9 cellular contexts compared by ENCODE assay signal in the genomic region with DNA sequence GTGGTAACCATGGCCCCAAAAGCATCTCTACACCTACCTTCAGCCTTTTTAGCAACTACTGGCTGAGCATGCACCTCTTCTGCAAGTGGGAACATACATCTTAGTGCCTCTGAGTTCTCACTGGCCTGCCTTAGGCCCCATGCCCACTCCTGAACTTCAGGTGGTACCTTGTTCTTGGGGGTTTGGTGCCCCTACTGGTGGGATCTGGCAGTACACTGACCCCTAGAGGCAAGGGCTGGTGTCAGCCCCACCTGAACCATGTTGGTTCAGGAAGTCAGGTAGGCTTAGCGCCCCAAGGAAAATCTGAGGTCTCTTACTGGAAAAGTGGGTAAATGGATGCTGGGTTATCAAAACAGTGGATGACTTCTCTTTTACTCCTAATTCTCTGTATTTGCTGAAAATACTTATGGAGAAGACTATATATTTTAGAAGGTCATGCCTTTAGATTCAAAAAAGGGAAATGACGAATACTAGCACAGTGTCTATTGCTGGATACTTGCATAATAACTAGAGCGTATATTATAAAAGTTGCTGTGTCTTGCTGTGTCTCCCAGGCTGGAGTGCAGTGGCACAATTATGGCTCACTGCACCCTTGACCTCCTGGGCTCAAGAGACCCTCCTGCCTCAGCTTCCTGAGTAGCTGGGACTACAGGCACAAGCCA.
DNase-seq lines count a peak whose midpoint lies in the region; ATAC-seq and TF ChIP-seq lines count a peak whose summit lies in the region.
"Had no signal": no experiment of that assay in that cellular context is flagged by ENCODE, and none has a peak within 500 bp of the region (broad histone marks: within the 10 kb centered on the region; RNA-seq: fewer than 3 reads in every experiment).

No MANE protein-coding gene starts in this region.

- H3K36me3 Mint-ChIP-seq in activated T-cell treated with anti-CD3 and anti-CD28 coated beads, Interleukin-2, amount 50 U/mL, for 4 hours (ENCODE audit: insufficient read depth), result no peaks in the 10 kb centered on the region

- TF ChIP-seq POLR2A in GM18505 (IDR thresholded peaks at IDR 0.05; ENCODE audit: borderline replicate concordance, extremely low read depth, insufficient read depth, insufficient read length), result no peak

- peaks cover 10% of the 10 kb centered on the region for H3K27me3 Mint-ChIP-seq in activated T-cell treated with anti-CD3 and anti-CD28 coated beads, Interleukin-2, amount 50 U/mL, for 4 hours (ENCODE audit: low read depth)
- H3K27me3 Mint-ChIP-seq in stimulated activated naive CD8-positive, alpha-beta T cell treated with anti-CD3 and anti-CD28 coated beads, Interleukin-15, amount 100 ng/mL, for 72 hours, result peaks cover 8% of the 10 kb centered on the region

- no peak for ATAC-seq in activated T-cell treated with anti-CD3 and anti-CD28 coated beads, Interleukin-2, amount 50 U/mL, for 4 hours
- ATAC-seq in RWPE2 (ENCODE audit: low read depth), result no peak
- ATAC-seq in stimulated activated naive CD8-positive, alpha-beta T cell treated with anti-CD3 and anti-CD28 coated beads, Interleukin-15, amount 100 ng/mL, for 72 hours, result peak; percentile 76
- no peak for ATAC-seq in GM18505 (IDR thresholded peaks at IDR 0.05; ENCODE audit: unreplicated experiment)
- ATAC-seq in GM21786 (IDR thresholded peaks at IDR 0.05; ENCODE audit: unreplicated experiment), result no peak

- H3K27ac Mint-ChIP-seq in stimulated activated naive CD8-positive, alpha-beta T cell treated with anti-CD3 and anti-CD28 coated beads, Interleukin-15, amount 100 ng/mL, for 72 hours, result no peak overlapping the region

- H3K4me3 ChIP-seq in RWPE2 (ENCODE audit: severe bottlenecking), result no peak overlapping the region

- H3K36me3 ChIP-seq in RWPE2 (ENCODE audit: low read depth), result no peaks in the 10 kb centered on the region; the same call in 1 of the 2 replicates

- TF ChIP-seq CTCF in RWPE2 (IDR thresholded peaks at IDR 0.05; ENCODE audit: poor library complexity, severe bottlenecking), result peak; percentile 34

- DNase-seq in activated T-cell treated with anti-CD3 and anti-CD28 coated beads for 48 hours (ENCODE audit: low read depth) (peak; percentile 33), RWPE2 (ENCODE audit: low spot score) (no peak), germinal center (ENCODE audit: low spot score) (peak; percentile 32), 8988T (no peak)
- no peak for DNase-seq in activated T-cell treated with anti-CD3 and anti-CD28 coated beads, Interleukin-2, amount 50 U/mL, for 4 hours
- peak; percentile 41 to 50 for DNase-seq in stimulated activated naive CD8-positive, alpha-beta T cell treated with anti-CD3 and anti-CD28 coated beads, Interleukin-15, amount 100 ng/mL, for 72 hours
- DNase-seq: NCI-H510A had no signal

- no peak overlapping the region for H3K4me3 Mint-ChIP-seq in activated T-cell treated with anti-CD3 and anti-CD28 coated beads, Interleukin-2, amount 50 U/mL, for 4 hours
- no peak overlapping the region for H3K4me3 Mint-ChIP-seq in stimulated activated naive CD8-positive, alpha-beta T cell treated with anti-CD3 and anti-CD28 coated beads, Interleukin-15, amount 100 ng/mL, for 72 hours

- H3K27me3 ChIP-seq in RWPE2 (ENCODE audit: insufficient read depth, poor library complexity, severe bottlenecking), result no peaks in the 10 kb centered on the region

- H3K4me1 Mint-ChIP-seq in activated T-cell treated with anti-CD3 and anti-CD28 coated beads, Interleukin-2, amount 50 U/mL, for 4 hours (ENCODE audit: low read depth), result no peaks in the 10 kb centered on the region
- no peaks in the 10 kb centered on the region for H3K4me1 Mint-ChIP-seq in stimulated activated naive CD8-positive, alpha-beta T cell treated with anti-CD3 and anti-CD28 coated beads, Interleukin-15, amount 100 ng/mL, for 72 hours

- H3K9me3 ChIP-seq in RWPE2 (ENCODE audit: severe bottlenecking), result no peaks in the 10 kb centered on the region

- peaks cover under 1% of the 10 kb centered on the region for H3K4me1 ChIP-seq in RWPE2 (ENCODE audit: insufficient read depth, poor library complexity, severe bottlenecking)

- H3K9me3 Mint-ChIP-seq in activated T-cell treated with anti-CD3 and anti-CD28 coated beads, Interleukin-2, amount 50 U/mL, for 4 hours, result peaks cover 8% of the 10 kb centered on the region
- no peaks in the 10 kb centered on the region for H3K9me3 Mint-ChIP-seq in stimulated activated naive CD8-positive, alpha-beta T cell treated with anti-CD3 and anti-CD28 coated beads, Interleukin-15, amount 100 ng/mL, for 72 hours

- no peak overlapping the region for H3K27ac ChIP-seq in RWPE2 (ENCODE audit: poor library complexity, severe bottlenecking)

Comparison
In these comparisons a context has a peak if more than half of its experiments do, and no peak if none do; other contexts are left out.
1. DNase-seq: peak in activated T-cell treated with anti-CD3 and anti-CD28 coated beads for 48 hours (single experiment), germinal center (single experiment) and stimulated activated naive CD8-positive, alpha-beta T cell treated with anti-CD3 and anti-CD28 coated beads, Interleukin-15, amount 100 ng/mL, for 72 hours (2 of 2); none in activated T-cell treated with anti-CD3 and anti-CD28 coated beads, Interleukin-2, amount 50 U/mL, for 4 hours (single experiment), RWPE2 (single experiment) and 8988T (single experiment).